12 cellular contexts compared by ENCODE assay signal in the genomic region with DNA sequence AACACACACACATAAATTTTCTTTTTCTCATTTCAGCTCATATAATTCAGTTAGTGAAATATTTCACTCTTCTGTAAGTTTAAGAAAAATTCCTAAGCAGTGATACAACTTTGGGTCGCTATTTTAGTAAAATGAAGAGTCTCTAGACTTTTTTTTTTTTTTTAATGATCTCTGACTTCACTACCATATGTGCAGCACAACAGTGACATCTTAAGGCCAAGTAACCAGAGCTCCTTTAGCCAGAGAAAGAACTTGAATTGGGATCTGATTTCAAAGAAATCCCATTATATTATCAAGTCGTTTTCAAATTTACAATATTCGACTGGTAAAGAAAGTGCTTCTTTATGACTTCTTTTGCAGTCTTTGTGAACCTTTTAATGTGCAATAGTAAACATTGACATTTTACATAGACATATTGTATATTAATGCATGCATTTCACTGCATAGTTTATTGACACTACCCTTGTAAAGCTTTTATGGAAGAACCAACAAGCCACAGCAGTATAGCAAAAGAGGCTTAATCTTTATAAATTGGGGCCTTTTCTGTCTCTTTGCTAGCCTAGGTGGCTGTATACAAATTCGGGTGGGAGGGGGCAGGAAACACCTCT.
DNase-seq lines count a peak whose midpoint lies in the region; ATAC-seq and TF ChIP-seq lines count a peak whose summit lies in the region.
"Had no signal": no experiment of that assay in that cellular context is flagged by ENCODE, and none has a peak within 500 bp of the region (broad histone marks: within the 10 kb centered on the region; RNA-seq: fewer than 3 reads in every experiment).

No MANE protein-coding gene starts in this region.

- H3K36me3 ChIP-seq in left ventricle myocardium inferior: peaks cover 36% of the 10 kb centered on the region

- H3K27me3 Mint-ChIP-seq in activated T-cell treated with anti-CD3 and anti-CD28 coated beads, Interleukin-2, amount 50 U/mL, for 4 hours (ENCODE audit: low read depth): no peaks in the 10 kb centered on the region
- H3K27me3 Mint-ChIP-seq: central memory CD8-positive, alpha-beta T cell had no signal

- H3K9me3 Mint-ChIP-seq in activated T-cell treated with anti-CD3 and anti-CD28 coated beads, Interleukin-2, amount 50 U/mL, for 4 hours: no peaks in the 10 kb centered on the region
- H3K9me3 Mint-ChIP-seq: activated T-helper 1 cell treated with anti-CD3 and anti-CD28 coated beads, Interleukin-12 subunit alpha, Interleukin-12 subunit beta, Interleukin-2, Interleukin-4 antibody, amounts not matched to agents 30 ng/mL and 10 ng/mL and 1 ng/mL, durations not matched to agents 14 hours and 24 hours and 36 hours; central memory CD8-positive, alpha-beta T cell had no signal

- 57% methylated on average over 4 of the region's 4 CpGs for WGBS in right cardiac atrium

- TF ChIP-seq CTCF in left ventricle myocardium inferior (IDR thresholded peaks at IDR 0.05; ENCODE audit: borderline replicate concordance) (peak; percentile 35), fibroblast of pulmonary artery (IDR thresholded peaks at IDR 0.05; ENCODE audit: low read length, missing control alignments) (peak; percentile 27)

- H3K27me3 ChIP-seq in left ventricle myocardium inferior (ENCODE audit: low read depth) (no peaks in the 10 kb centered on the region), right cardiac atrium (ENCODE audit: control insufficient read depth, insufficient read depth) (no peaks in the 10 kb centered on the region)

- H3K4me1 ChIP-seq in left ventricle myocardium inferior (peaks cover 27% of the 10 kb centered on the region), right cardiac atrium (ENCODE audit: control insufficient read depth, insufficient read depth, low read length) (no peaks in the 10 kb centered on the region)

- H3K4me1 Mint-ChIP-seq in activated T-cell treated with anti-CD3 and anti-CD28 coated beads, Interleukin-2, amount 50 U/mL, for 4 hours (ENCODE audit: low read depth): no peaks in the 10 kb centered on the region
- H3K4me1 Mint-ChIP-seq: central memory CD8-positive, alpha-beta T cell had no signal

- DNase-seq in left ventricle myocardium inferior (no peak), right cardiac atrium (no peak), RPMI7951 (ENCODE audit: low read depth) (peak; percentile 6), fibroblast of pulmonary artery (ENCODE audit: low read depth) (peak; percentile 55), NCI-H1092 (lab: John Stamatoyannopoulos, UW) (no peak)
- no peak for DNase-seq in activated T-cell treated with anti-CD3 and anti-CD28 coated beads, Interleukin-2, amount 50 U/mL, for 4 hours
- DNase-seq: C1 segment of cervical spinal cord, NCI-H1436 treated with DMSO at 0.1 percent for 48 hours had no signal

- ATAC-seq in right cardiac atrium: no peak
- no peak for ATAC-seq in activated T-cell treated with anti-CD3 and anti-CD28 coated beads, Interleukin-2, amount 50 U/mL, for 4 hours
- ATAC-seq in GM21723 (IDR thresholded peaks at IDR 0.05; ENCODE audit: unreplicated experiment): no peak
- ATAC-seq in GM18907 (IDR thresholded peaks at IDR 0.05; ENCODE audit: unreplicated experiment): no peak

- H3K9me3 ChIP-seq in left ventricle myocardium inferior (replicated peaks) (no peaks in the 10 kb centered on the region), right cardiac atrium (ENCODE audit: control insufficient read depth, low read length) (no peaks in the 10 kb centered on the region)

- intact Hi-C loops in left ventricle myocardium inferior (cut with micrococcal nuclease): no loop called here
- intact Hi-C loops in right cardiac atrium (cut with DNase I): no loop called here

- H3K27ac ChIP-seq in left ventricle myocardium inferior (replicated peaks): no peak overlapping the region
- H3K27ac ChIP-seq in right cardiac atrium (ENCODE audit: low read length): no peak overlapping the region

- peaks cover 4% of the 10 kb centered on the region for H3K36me3 Mint-ChIP-seq in activated T-cell treated with anti-CD3 and anti-CD28 coated beads, Interleukin-2, amount 50 U/mL, for 4 hours (ENCODE audit: insufficient read depth)

- H3K4me3 ChIP-seq in left ventricle myocardium inferior (no peak overlapping the region), right cardiac atrium (ENCODE audit: low read length) (no peak overlapping the region), fibroblast of pulmonary artery (replicated peaks; ENCODE audit: low read depth, low read length) (no peak overlapping the region)

- no peak overlapping the region for H3K4me3 Mint-ChIP-seq in activated T-cell treated with anti-CD3 and anti-CD28 coated beads, Interleukin-2, amount 50 U/mL, for 4 hours
- H3K4me3 Mint-ChIP-seq: activated T-helper 1 cell treated with anti-CD3 and anti-CD28 coated beads, Interleukin-12 subunit alpha, Interleukin-12 subunit beta, Interleukin-2, Interleukin-4 antibody, amounts not matched to agents 30 ng/mL and 10 ng/mL and 1 ng/mL, durations not matched to agents 14 hours and 24 hours and 36 hours; central memory CD8-positive, alpha-beta T cell had no signal

Comparison
In these comparisons a context has a peak if more than half of its experiments do, and no peak if none do; other contexts are left out.
1. DNase-seq: peak in RPMI7951 (single experiment) and fibroblast of pulmonary artery (single experiment); none in left ventricle myocardium inferior (single experiment), right cardiac atrium (0 of 3), activated T-cell treated with anti-CD3 and anti-CD28 coated beads, Interleukin-2, amount 50 U/mL, for 4 hours (single experiment) and NCI-H1092 (single experiment).